15 cellular contexts compared by ENCODE assay signal in genomic region chr10:88270061-88270808, GRCh38.
DNase-seq lines count a peak whose midpoint lies in the region; ATAC-seq and TF ChIP-seq lines count a peak whose summit lies in the region.
"Had no signal": no experiment of that assay in that cellular context is flagged by ENCODE, and none has a peak within 500 bp of the region (broad histone marks: within the 10 kb centered on the region; RNA-seq: fewer than 3 reads in every experiment).

No MANE protein-coding gene starts in this region.

- peaks cover 11% of the 10 kb centered on the region for H3K27me3 Mint-ChIP-seq in T-helper 1 cell treated with Interleukin-12 subunit alpha and Interleukin-12 subunit beta and Interleukin-4 antibody, amounts not matched to agents 30 μg/mL and 1 μg/mL, for 36 hours (ENCODE audit: low read depth)
- H3K27me3 Mint-ChIP-seq in CD8-positive, alpha-beta memory T cell, result peaks cover 0 to 4% of the 10 kb centered on the region in 2 donors
- no peaks in the 10 kb centered on the region for H3K27me3 Mint-ChIP-seq in T-helper 17 cell
- peaks cover 2% of the 10 kb centered on the region for H3K27me3 Mint-ChIP-seq in mesothelial cell of epicardium (ENCODE audit: low read depth)

- H3K4me3 ChIP-seq in CD8-positive, alpha-beta memory T cell (ENCODE audit: low read length), result no peak overlapping the region
- H3K4me3 ChIP-seq: upper lobe of right lung had no signal

- POLR2A ChIA-PET in CD8-positive, alpha-beta memory T cell (lab: Charles Lee), result interaction anchor here (1.1 kb wide), 1 partner anchor 408 kb away, joined by 3 read pairs; no protein-coding TSS in a partner anchor

- H3K4me3 Mint-ChIP-seq in T-helper 1 cell treated with Interleukin-12 subunit alpha and Interleukin-12 subunit beta and Interleukin-4 antibody, amounts not matched to agents 30 μg/mL and 1 μg/mL, for 36 hours, result no peak overlapping the region
- peak overlapping the region in 2 of 7 donors; percentile 71 to 79 for H3K4me3 Mint-ChIP-seq in CD8-positive, alpha-beta memory T cell
- H3K4me3 Mint-ChIP-seq in T-helper 17 cell (peak overlapping the region; percentile 79), mesothelial cell of epicardium (no peak overlapping the region)

- no peak for TF ChIP-seq CTCF in mesothelial cell of epicardium (IDR thresholded peaks at IDR 0.05; ENCODE audit: unreplicated experiment)

- no peaks in the 10 kb centered on the region for H3K36me3 ChIP-seq in CD8-positive, alpha-beta memory T cell (ENCODE audit: insufficient read depth, low read length)
- H3K36me3 ChIP-seq: upper lobe of right lung had no signal

- H3K27ac ChIP-seq in CD8-positive, alpha-beta memory T cell (ENCODE audit: low read depth, low read length), result no peak overlapping the region
- H3K27ac ChIP-seq: C4-2B, upper lobe of right lung had no signal

- H3K4me1 ChIP-seq in CD8-positive, alpha-beta memory T cell (ENCODE audit: insufficient read depth, low read length), result peaks cover 24% of the 10 kb centered on the region

- H3K27ac Mint-ChIP-seq in T-helper 1 cell treated with Interleukin-12 subunit alpha and Interleukin-12 subunit beta and Interleukin-4 antibody, amounts not matched to agents 30 μg/mL and 1 μg/mL, for 36 hours, result peak overlapping the region; percentile 89
- H3K27ac Mint-ChIP-seq in CD8-positive, alpha-beta memory T cell, result peak overlapping the region in 5 of 8 donors; percentile 23 to 90 (median 43)
- H3K27ac Mint-ChIP-seq in T-helper 17 cell (peak overlapping the region; percentile 86), mesothelial cell of epicardium (peak overlapping the region; percentile 37)

- peaks cover 5% of the 10 kb centered on the region for H3K36me3 Mint-ChIP-seq in T-helper 1 cell treated with Interleukin-12 subunit alpha and Interleukin-12 subunit beta and Interleukin-4 antibody, amounts not matched to agents 30 μg/mL and 1 μg/mL, for 36 hours (ENCODE audit: low read depth)
- peaks cover 0 to 8% (median 0%) of the 10 kb centered on the region in 3 donors for H3K36me3 Mint-ChIP-seq in CD8-positive, alpha-beta memory T cell
- H3K36me3 Mint-ChIP-seq in T-helper 17 cell (ENCODE audit: low read depth), result no peaks in the 10 kb centered on the region
- no peaks in the 10 kb centered on the region for H3K36me3 Mint-ChIP-seq in mesothelial cell of epicardium

- no peaks in the 10 kb centered on the region for H3K27me3 ChIP-seq in CD8-positive, alpha-beta memory T cell (ENCODE audit: insufficient read depth, low read length, poor library complexity, severe bottlenecking)
- H3K27me3 ChIP-seq: upper lobe of right lung had no signal

- CTCF ChIA-PET in CD8-positive, alpha-beta memory T cell (lab: Charles Lee), result interaction anchor here (1.7 kb wide), 1 partner anchor 118 kb away, joined by 5 read pairs; no protein-coding TSS in a partner anchor

- DNase-seq in T-helper 1 cell, result no peak
- DNase-seq in CD8-positive, alpha-beta memory T cell, result no peak
- no peak for DNase-seq in T-helper 17 cell
- DNase-seq in mesothelial cell of epicardium (ENCODE audit: low spot score in 2 of 2, unreplicated experiment in 2 of 2), result no peak
- DNase-seq in NCI-H82 treated with DMSO at 0.1 percent for 48 hours (lab: John Stamatoyannopoulos, UW; ENCODE audit: unreplicated experiment), result no peak
- no peak for DNase-seq in HuH-7 (ENCODE audit: low spot score)
- DNase-seq: 8988T, head of caudate nucleus, NCI-H2029, NCI-H510A treated with DMSO at 0.1 percent for 48 hours, Right ventricle myocardium superior, upper lobe of right lung had no signal

- H3K9me3 ChIP-seq in CD8-positive, alpha-beta memory T cell (ENCODE audit: low read length), result no peaks in the 10 kb centered on the region
- H3K9me3 ChIP-seq in T-helper 17 cell (ENCODE audit: control insufficient read depth, low read length, poor library complexity, severe bottlenecking), result no peaks in the 10 kb centered on the region
- H3K9me3 ChIP-seq: upper lobe of right lung had no signal

- no peak for ATAC-seq in T-helper 17 cell
- ATAC-seq in HG03457 (IDR thresholded peaks at IDR 0.05; ENCODE audit: unreplicated experiment), result no peak
- ATAC-seq: upper lobe of right lung had no signal

- peaks cover 4% of the 10 kb centered on the region for H3K9me3 Mint-ChIP-seq in T-helper 1 cell treated with Interleukin-12 subunit alpha and Interleukin-12 subunit beta and Interleukin-4 antibody, amounts not matched to agents 30 μg/mL and 1 μg/mL, for 36 hours
- H3K9me3 Mint-ChIP-seq in CD8-positive, alpha-beta memory T cell, result no peaks in the 10 kb centered on the region
- H3K9me3 Mint-ChIP-seq in mesothelial cell of epicardium, result no peaks in the 10 kb centered on the region

- H3K4me1 Mint-ChIP-seq in T-helper 1 cell treated with Interleukin-12 subunit alpha and Interleukin-12 subunit beta and Interleukin-4 antibody, amounts not matched to agents 30 μg/mL and 1 μg/mL, for 36 hours (ENCODE audit: low read depth), result peaks cover 59% of the 10 kb centered on the region
- H3K4me1 Mint-ChIP-seq in CD8-positive, alpha-beta memory T cell, result peaks cover 42 to 55% (median 49%) of the 10 kb centered on the region in 3 donors
- peaks cover 34% of the 10 kb centered on the region for H3K4me1 Mint-ChIP-seq in T-helper 17 cell
- peaks cover 13% of the 10 kb centered on the region for H3K4me1 Mint-ChIP-seq in mesothelial cell of epicardium

Comparison
In these comparisons a context has a peak if more than half of its experiments do, and no peak if none do; other contexts are left out.
1. H3K27ac Mint-ChIP-seq: peak in every context shown above with its lines; median percentile 89 in T-helper 1 cell treated with Interleukin-12 subunit alpha and Interleukin-12 subunit beta and Interleukin-4 antibody, amounts not matched to agents 30 μg/mL and 1 μg/mL, for 36 hours; 86 in T-helper 17 cell; 43 in CD8-positive, alpha-beta memory T cell; 37 in mesothelial cell of epicardium.